In genomic region chr13:40786568-40786996, GRCh38 we compare ENCODE assay signal across 13 cellular contexts. TPM values are rescaled to one million over a fixed set of nuclear protein-coding genes. Genes with fewer than 3 reads are reported as not detected.
A peak's percentile ranks its signal among the peaks of the same experiment; 100 is the strongest.
DNase-seq lines count a peak whose midpoint lies in the region; ATAC-seq and FAIRE-seq lines count a peak whose summit lies in the region.
"Had no signal": no experiment of that assay in that cellular context is flagged by ENCODE, and none has a peak within 500 bp of the region (broad histone marks: within the 10 kb centered on the region; RNA-seq: fewer than 3 reads in every experiment).

No MANE protein-coding gene starts in this region.

- no peak overlapping the region for H3K4me3 ChIP-seq in BLaER1 treated with 17β-estradiol and CSF1 and Interleukin-3, amounts not matched to agents 10 nM and 100 nM
- H3K4me3 ChIP-seq: gastroesophageal sphincter had no signal

- H3K4me2 ChIP-seq in BLaER1 treated with 17β-estradiol and CSF1 and Interleukin-3, amounts not matched to agents 10 nM and 100 nM: peak overlapping the region; percentile 0 to 54 (median 25); a peak in 19 of 22 replicates

- peak; percentile 39 for DNase-seq in HuH-7 (ENCODE audit: low spot score)
- peak; percentile 36 for DNase-seq in activated naive CD8-positive, alpha-beta T cell treated with anti-CD3 and anti-CD28 coated beads for 36 hours
- peak; percentile 15 to 53 for DNase-seq in lung microvascular endothelial cell (ENCODE audit: low read depth in 2 of 2)
- DNase-seq in DMS 273 (lab: John Stamatoyannopoulos, UW; ENCODE audit: unreplicated experiment): no peak
- no peak for DNase-seq in NCI-H1105 (lab: John Stamatoyannopoulos, UW)
- no peak for DNase-seq in GM19239 (ENCODE audit: insufficient read length, low spot score)
- DNase-seq: left cardiac atrium; NCI-H446 treated with DMSO at 0.1 percent for 48 hours; nephron progenitor cell; stimulated activated CD4-positive, alpha-beta T cell treated with anti-CD3 and anti-CD28 coated beads, Interleukin-12 subunit alpha, Interleukin-12 subunit beta, amount 100 ng/mL, for 4 hours had no signal

- H3K36me3 ChIP-seq in BLaER1 treated with 17β-estradiol and CSF1 and Interleukin-3, amounts not matched to agents 10 nM and 100 nM: no peaks in the 10 kb centered on the region
- H3K36me3 ChIP-seq: gastroesophageal sphincter had no signal

- 0 out of 22 replicates have a peak, but pooled peaks cover 0 to 4% (median 0%) of the 10 kb centered on the region in 11 experiments for H3K9me3 ChIP-seq in BLaER1 treated with 17β-estradiol and CSF1 and Interleukin-3, amounts not matched to agents 10 nM and 100 nM (replicated peaks in 1 of 11)
- H3K9me3 ChIP-seq: gastroesophageal sphincter had no signal

- no peak for FAIRE-seq in GM19239 (lab: Jason Lieb, UNC)

- H3K27me3 Mint-ChIP-seq in activated naive CD8-positive, alpha-beta T cell treated with anti-CD3 and anti-CD28 coated beads for 36 hours: no peaks in the 10 kb centered on the region

- H3K36me3 Mint-ChIP-seq in activated naive CD8-positive, alpha-beta T cell treated with anti-CD3 and anti-CD28 coated beads for 36 hours: no peaks in the 10 kb centered on the region

- peaks cover 30 to 58% (median 39%) of the 10 kb centered on the region in 10 experiments for H3K4me1 ChIP-seq in BLaER1 treated with 17β-estradiol and CSF1 and Interleukin-3, amounts not matched to agents 10 nM and 100 nM

- peak overlapping the region in 2 of 11 experiments; percentile 2 to 22; a peak in 1 of 22 replicates for H3K27ac ChIP-seq in BLaER1 treated with 17β-estradiol and CSF1 and Interleukin-3, amounts not matched to agents 10 nM and 100 nM
- H3K27ac ChIP-seq: gastroesophageal sphincter had no signal

- ATAC-seq in HG02885 (IDR thresholded peaks at IDR 0.05; ENCODE audit: poor library complexity, unreplicated experiment): no peak
- ATAC-seq: gastroesophageal sphincter, left cardiac atrium had no signal

- no peaks in the 10 kb centered on the region for H3K27me3 ChIP-seq in BLaER1 treated with 17β-estradiol and CSF1 and Interleukin-3, amounts not matched to agents 10 nM and 100 nM
- H3K27me3 ChIP-seq: gastroesophageal sphincter had no signal

- no peaks in the 10 kb centered on the region for H4K20me1 ChIP-seq in BLaER1 treated with 17β-estradiol and CSF1 and Interleukin-3, amounts not matched to agents 10 nM and 100 nM

- H3K27ac Mint-ChIP-seq in activated naive CD8-positive, alpha-beta T cell treated with anti-CD3 and anti-CD28 coated beads for 36 hours: peak overlapping the region; percentile 72

- H3K4me3 Mint-ChIP-seq in activated naive CD8-positive, alpha-beta T cell treated with anti-CD3 and anti-CD28 coated beads for 36 hours: no peak overlapping the region

- H3K9me3 Mint-ChIP-seq in activated naive CD8-positive, alpha-beta T cell treated with anti-CD3 and anti-CD28 coated beads for 36 hours: no peaks in the 10 kb centered on the region
- H3K9me3 Mint-ChIP-seq: nephron progenitor cell had no signal

- H3K4me1 Mint-ChIP-seq in activated naive CD8-positive, alpha-beta T cell treated with anti-CD3 and anti-CD28 coated beads for 36 hours: peaks cover 29% of the 10 kb centered on the region

- no peak overlapping the region for H3K9ac ChIP-seq in BLaER1 treated with 17β-estradiol and CSF1 and Interleukin-3, amounts not matched to agents 10 nM and 100 nM

RNA-seq across cellular contexts. Expression of gene SLC25A15, which starts 2.8 kb away (rescaled TPM):
- 10 to 100 TPM; 27.7 to 28.4 TPM for total RNA-seq in activated naive CD8-positive, alpha-beta T cell treated with anti-CD3 and anti-CD28 coated beads for 36 hours
- 11.3 and 16.3 TPM in 2 replicates for total RNA-seq in lung microvascular endothelial cell

RNA-seq across cellular contexts. Expression of gene MRPS31, which starts 15.6 kb away (rescaled TPM):
- total RNA-seq in activated naive CD8-positive, alpha-beta T cell treated with anti-CD3 and anti-CD28 coated beads for 36 hours: 10 to 100 TPM; 40.9 to 43.8 TPM
- 5.2 and 8.1 TPM in 2 replicates for total RNA-seq in lung microvascular endothelial cell

Comparison
In these comparisons a context has a peak if more than half of its experiments do, and no peak if none do; other contexts are left out.
1. DNase-seq: peak in HuH-7 (single experiment), activated naive CD8-positive, alpha-beta T cell treated with anti-CD3 and anti-CD28 coated beads for 36 hours (single experiment) and lung microvascular endothelial cell (2 of 2); none in DMS 273 (single experiment), NCI-H1105 (single experiment) and GM19239 (single experiment).